8 cellular contexts compared by ENCODE assay signal in the genomic region with DNA sequence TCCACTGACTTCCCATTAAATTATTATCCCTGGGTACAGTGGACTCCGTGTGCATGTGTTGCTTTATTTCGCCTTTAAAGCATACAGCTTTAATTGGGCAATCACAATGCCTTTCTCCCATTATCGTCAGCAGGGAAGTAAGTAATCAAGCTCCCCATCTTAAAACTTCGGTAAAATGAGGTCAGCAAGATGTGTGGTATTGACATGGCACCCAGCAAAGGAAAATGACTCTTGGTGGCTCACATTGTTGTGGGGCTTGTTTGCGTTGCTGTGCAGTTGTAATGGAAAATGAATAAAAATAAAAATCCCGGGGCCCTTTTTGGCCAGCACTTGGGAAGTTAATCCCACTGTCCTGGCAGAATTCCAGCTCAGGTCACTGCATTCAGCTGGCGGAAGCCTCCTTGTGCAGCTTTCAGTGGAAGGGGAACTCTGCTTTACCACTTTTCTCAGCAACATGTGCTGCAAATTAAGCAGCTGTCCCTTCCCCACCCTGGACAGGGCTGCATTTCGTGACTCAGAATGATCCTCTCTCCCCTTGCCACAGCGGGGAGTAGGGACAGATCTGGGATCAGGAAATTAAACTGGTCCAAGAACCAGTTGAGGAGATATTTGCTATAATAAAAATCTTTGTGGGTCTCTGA. TPM values are rescaled to one million over a fixed set of nuclear protein-coding genes. Genes with fewer than 3 reads are reported as not detected.
DNase-seq lines count a peak whose midpoint lies in the region; ATAC-seq and TF ChIP-seq lines count a peak whose summit lies in the region.

No MANE protein-coding gene starts in this region.

- no peaks in the 10 kb centered on the region for H3K27me3 Mint-ChIP-seq in activated CD4-positive, alpha-beta T cell treated with anti-CD3 and anti-CD28 coated beads for 36 hours

- no peaks in the 10 kb centered on the region for H3K4me1 Mint-ChIP-seq in activated CD4-positive, alpha-beta T cell treated with anti-CD3 and anti-CD28 coated beads for 36 hours

- no TSS peak for BruUV-seq in OCI-LY7 (replicated peaks; lab: Mats Ljungman, UMichigan)

- POLR2A ChIA-PET in OCI-LY7 (lab: Charles Lee), result interaction anchor here (0.6 to 1.1 kb wide), 3 partner anchors 13 to 89 kb away, joined by 3 read pairs; no protein-coding TSS in a partner anchor
- POLR2A ChIA-PET in activated CD4-positive, alpha-beta T cell treated with anti-CD3 and anti-CD28 coated beads for 36 hours (lab: Charles Lee), result no interaction called here

- DNase-seq in AG20443 (ENCODE audit: low spot score) (peak; percentile 73), NCI-H1105 (lab: John Stamatoyannopoulos, UW) (peak; percentile 82), brain microvascular endothelial cell (peak; percentile 48), OCI-LY7 (ENCODE audit: low spot score) (no peak)
- no peak for DNase-seq in activated CD4-positive, alpha-beta T cell treated with anti-CD3 and anti-CD28 coated beads for 36 hours

- H4K20me1 ChIP-seq in OCI-LY7 (ENCODE audit: insufficient read depth, low read length), result no peaks in the 10 kb centered on the region

- H2AFZ ChIP-seq in OCI-LY7 (ENCODE audit: low read length), result no peak overlapping the region

- H3K36me3 ChIP-seq in brain microvascular endothelial cell (replicated peaks), result no peaks in the 10 kb centered on the region
- no peaks in the 10 kb centered on the region for H3K36me3 ChIP-seq in mucosa of rectum (ENCODE audit: control insufficient read depth in 2 of 2, insufficient read depth in 2 of 2, low read length in 2 of 2)
- no peaks in the 10 kb centered on the region for H3K36me3 ChIP-seq in OCI-LY7 (ENCODE audit: insufficient read depth, low read length)

- intact Hi-C loops in OCI-LY7 (cut with micrococcal nuclease; ENCODE audit: unreplicated experiment), result no loop called here
- intact Hi-C loops in activated CD4-positive, alpha-beta T cell treated with anti-CD3 and anti-CD28 coated beads for 36 hours (cut with DNase I, micrococcal nuclease), result no loop called here

- no peaks in the 10 kb centered on the region for H3K9me3 Mint-ChIP-seq in activated CD4-positive, alpha-beta T cell treated with anti-CD3 and anti-CD28 coated beads for 36 hours (ENCODE audit: low read depth)

- H3K4me2 ChIP-seq in OCI-LY7 (ENCODE audit: low read length), result no peak overlapping the region

- in situ Hi-C loops in brain microvascular endothelial cell (cut with HindIII; ENCODE audit: low pct_ligation_motif_present, low sequenced_read_pairs), result no loop called here

- peak overlapping the region; percentile 2 for H3K27ac ChIP-seq in brain microvascular endothelial cell
- H3K27ac ChIP-seq in mucosa of rectum (ENCODE audit: low read depth in 2 of 2, low read length in 2 of 2), result peak overlapping the region; percentile 18 to 38
- no peak overlapping the region for H3K27ac ChIP-seq in OCI-LY7 (ENCODE audit: low read depth, low read length, poor library complexity, severe bottlenecking)

- no peaks in the 10 kb centered on the region for H3K9me2 ChIP-seq in OCI-LY7 (ENCODE audit: insufficient read depth, low read length)

- H3K4me1 ChIP-seq in mucosa of rectum (ENCODE audit: control insufficient read depth in 2 of 2, insufficient read depth in 2 of 2, low read length in 2 of 2) (peaks cover 0 to 18% of the 10 kb centered on the region in 2 donors), OCI-LY7 (ENCODE audit: insufficient read depth, low read length, poor library complexity, severe bottlenecking) (no peaks in the 10 kb centered on the region)

- H3K36me3 Mint-ChIP-seq in activated CD4-positive, alpha-beta T cell treated with anti-CD3 and anti-CD28 coated beads for 36 hours (ENCODE audit: low read depth), result no peaks in the 10 kb centered on the region

- no peaks in the 10 kb centered on the region for H3K79me2 ChIP-seq in OCI-LY7 (ENCODE audit: insufficient read depth, low read depth, low read length)

- H3K4me3 ChIP-seq in brain microvascular endothelial cell (ENCODE audit: low read depth, low read length) (no peak overlapping the region), mucosa of rectum (ENCODE audit: low read length in 2 of 2) (no peak overlapping the region), OCI-LY7 (ENCODE audit: low read depth, low read length, poor library complexity, severe bottlenecking) (no peak overlapping the region)

- H3K4me3 Mint-ChIP-seq in activated CD4-positive, alpha-beta T cell treated with anti-CD3 and anti-CD28 coated beads for 36 hours, result no peak overlapping the region

- H3K27me3 ChIP-seq in brain microvascular endothelial cell (replicated peaks) (no peaks in the 10 kb centered on the region), mucosa of rectum (ENCODE audit: control insufficient read depth in 2 of 2, insufficient read depth in 2 of 2, low read length in 2 of 2) (no peaks in the 10 kb centered on the region)

- TF ChIP-seq CTCF in brain microvascular endothelial cell (IDR thresholded peaks at IDR 0.05; ENCODE audit: low read depth, low read length, missing control alignments), result no peak
- TF ChIP-seq CTCF in OCI-LY7 (conservative IDR thresholded peaks at IDR 0.05; ENCODE audit: low read length), result no peak

- H3K9ac ChIP-seq in mucosa of rectum (ENCODE audit: low read depth in 1 of 2, low read length in 2 of 2), result peak overlapping the region in 1 of 2 donors; percentile 15

- H3K9me3 ChIP-seq in mucosa of rectum (ENCODE audit: control insufficient read depth in 2 of 2, low read length in 2 of 2), result no peaks in the 10 kb centered on the region
- no peaks in the 10 kb centered on the region for H3K9me3 ChIP-seq in OCI-LY7 (ENCODE audit: low read length)

- no peak overlapping the region for H3K27ac Mint-ChIP-seq in activated CD4-positive, alpha-beta T cell treated with anti-CD3 and anti-CD28 coated beads for 36 hours

- no peak for ATAC-seq in esophagus mucosa
- ATAC-seq in HG03097 (IDR thresholded peaks at IDR 0.05; ENCODE audit: low FRiP score, unreplicated experiment), result no peak
- no peak for ATAC-seq in activated CD4-positive, alpha-beta T cell treated with anti-CD3 and anti-CD28 coated beads for 36 hours

- CTCF ChIA-PET in OCI-LY7 (lab: Charles Lee; ENCODE audit: unreplicated experiment), result no interaction called here
- CTCF ChIA-PET in activated CD4-positive, alpha-beta T cell treated with anti-CD3 and anti-CD28 coated beads for 36 hours (lab: Charles Lee), result interaction anchor here (0.6 to 0.9 kb wide), 2 partner anchors 10 to 167 kb away, joined by 3 to 4 read pairs; no protein-coding TSS in a partner anchor

RNA-seq across cellular contexts. Expression of a gene that starts 13.9 kb away (rescaled TPM):
- total RNA-seq in esophagus mucosa (194 TPM), OCI-LY7 (2022) (166 and 178 TPM in 2 replicates)
- 84.1 and 93.5 TPM in 2 replicates for total RNA-seq in OCI-LY7 (2014; rRNA removed; shearing (Covaris generic))
- 100 to 1,000 TPM; 116 to 130 TPM for total RNA-seq in activated CD4-positive, alpha-beta T cell treated with anti-CD3 and anti-CD28 coated beads for 36 hours

Comparison
In these comparisons a context has a peak if more than half of its experiments do, and no peak if none do; other contexts are left out.
1. DNase-seq: peak in AG20443 (single experiment), NCI-H1105 (single experiment) and brain microvascular endothelial cell (single experiment); none in OCI-LY7 (single experiment) and activated CD4-positive, alpha-beta T cell treated with anti-CD3 and anti-CD28 coated beads for 36 hours (single experiment).